8 cellular contexts compared by ENCODE assay signal in genomic region chr20:34955232-34956040, GRCh38. TPM values are rescaled to one million over a fixed set of nuclear protein-coding genes. Genes with fewer than 3 reads are reported as not detected.
DNase-seq lines count a peak whose midpoint lies in the region; ATAC-seq and TF ChIP-seq lines count a peak whose summit lies in the region.

GSS (minus strand) TSS chr20:34955806; CDS start chr20:34951852, 3,954 bp downstream.
MYH7B (plus strand) TSS chr20:34955868; CDS start chr20:34978006, 22,138 bp downstream.

- peak; percentile 58 for TF ChIP-seq CTCF in LNCAP (IDR thresholded peaks at IDR 0.05)
- TF ChIP-seq CTCF in fibroblast of mammary gland (conservative IDR thresholded peaks at IDR 0.05; ENCODE audit: control insufficient read depth, insufficient read depth, low read depth, low read length), result peak; percentile 35

- intact Hi-C loops in activated T-helper 2 cell treated with anti-CD3 and anti-CD28 coated beads, Interferon-gamma antibody, Interleukin-2, Interleukin-4, amounts not matched to agents 10 μg/mL and 5 μg/mL and 100 μg/mL, durations not matched to agents 14 hours and 24 hours and 36 hours (cut with micrococcal nuclease), result loop anchor here (1.0 to 5.0 kb wide), 6 partner anchors 37 to 137 kb away; partner anchors contain the start of genes NCOA6 and TRPC4AP

- peaks cover 4% of the 10 kb centered on the region for H3K36me3 Mint-ChIP-seq in activated T-helper 2 cell treated with anti-CD3 and anti-CD28 coated beads, Interferon-gamma antibody, Interleukin-2, Interleukin-4, amounts not matched to agents 10 μg/mL and 5 μg/mL and 100 μg/mL, durations not matched to agents 14 hours and 24 hours and 36 hours (ENCODE audit: low read depth)
- H3K36me3 Mint-ChIP-seq in naive thymus-derived CD8-positive, alpha-beta T cell, result peaks cover 0 to under 1% (median 0%) of the 10 kb centered on the region in 3 donors
- H3K36me3 Mint-ChIP-seq in stimulated activated naive B cell treated with anti-CD40 and anti-IgM and Interleukin-4, amounts not matched to agents 10 μg/mL and 1 μg/mL and 100 μg/mL, for 72 hours, result peaks cover 6 to 10% of the 10 kb centered on the region in 2 donors

- H3K27me3 Mint-ChIP-seq in activated T-helper 2 cell treated with anti-CD3 and anti-CD28 coated beads, Interferon-gamma antibody, Interleukin-2, Interleukin-4, amounts not matched to agents 10 μg/mL and 5 μg/mL and 100 μg/mL, durations not matched to agents 14 hours and 24 hours and 36 hours (ENCODE audit: low read depth), result no peaks in the 10 kb centered on the region
- no peaks in the 10 kb centered on the region for H3K27me3 Mint-ChIP-seq in naive thymus-derived CD8-positive, alpha-beta T cell
- H3K27me3 Mint-ChIP-seq in stimulated activated naive B cell treated with anti-CD40 and anti-IgM and Interleukin-4, amounts not matched to agents 10 μg/mL and 1 μg/mL and 100 μg/mL, for 72 hours, result no peaks in the 10 kb centered on the region

- peaks cover 15% of the 10 kb centered on the region for H3K4me1 Mint-ChIP-seq in activated T-helper 2 cell treated with anti-CD3 and anti-CD28 coated beads, Interferon-gamma antibody, Interleukin-2, Interleukin-4, amounts not matched to agents 10 μg/mL and 5 μg/mL and 100 μg/mL, durations not matched to agents 14 hours and 24 hours and 36 hours (ENCODE audit: low read depth)
- peaks cover 20 to 39% (median 26%) of the 10 kb centered on the region in 4 donors for H3K4me1 Mint-ChIP-seq in naive thymus-derived CD8-positive, alpha-beta T cell
- H3K4me1 Mint-ChIP-seq in stimulated activated naive B cell treated with anti-CD40 and anti-IgM and Interleukin-4, amounts not matched to agents 10 μg/mL and 1 μg/mL and 100 μg/mL, for 72 hours, result peaks cover 15 to 23% of the 10 kb centered on the region in 2 donors

- peak within 1 kb of the TSS; percentile 97 for H3K27ac Mint-ChIP-seq in activated T-helper 2 cell treated with anti-CD3 and anti-CD28 coated beads, Interferon-gamma antibody, Interleukin-2, Interleukin-4, amounts not matched to agents 10 μg/mL and 5 μg/mL and 100 μg/mL, durations not matched to agents 14 hours and 24 hours and 36 hours
- peak within 1 kb of the TSS; percentile 91 to 99 (median 97) for H3K27ac Mint-ChIP-seq in naive thymus-derived CD8-positive, alpha-beta T cell
- H3K27ac Mint-ChIP-seq in stimulated activated naive B cell treated with anti-CD40 and anti-IgM and Interleukin-4, amounts not matched to agents 10 μg/mL and 1 μg/mL and 100 μg/mL, for 72 hours, result peak within 1 kb of the TSS; percentile 99

- peak within 1 kb of the TSS; percentile 97 for H3K4me3 Mint-ChIP-seq in activated T-helper 2 cell treated with anti-CD3 and anti-CD28 coated beads, Interferon-gamma antibody, Interleukin-2, Interleukin-4, amounts not matched to agents 10 μg/mL and 5 μg/mL and 100 μg/mL, durations not matched to agents 14 hours and 24 hours and 36 hours (ENCODE audit: low read depth)
- peak within 1 kb of the TSS; percentile 95 to 100 (median 98) for H3K4me3 Mint-ChIP-seq in naive thymus-derived CD8-positive, alpha-beta T cell
- peak within 1 kb of the TSS; percentile 93 to 97 for H3K4me3 Mint-ChIP-seq in stimulated activated naive B cell treated with anti-CD40 and anti-IgM and Interleukin-4, amounts not matched to agents 10 μg/mL and 1 μg/mL and 100 μg/mL, for 72 hours

- POLR2A ChIA-PET in naive thymus-derived CD8-positive, alpha-beta T cell (lab: Charles Lee), result interaction anchor here (0.6 to 1.6 kb wide), 6 partner anchors 13 to 843 kb away, joined by 3 to 7 read pairs (median 4); partner anchors contain the start of genes EIF2S2, GGT7 and NCOA6

- no peaks in the 10 kb centered on the region for H3K9me3 Mint-ChIP-seq in activated T-helper 2 cell treated with anti-CD3 and anti-CD28 coated beads, Interferon-gamma antibody, Interleukin-2, Interleukin-4, amounts not matched to agents 10 μg/mL and 5 μg/mL and 100 μg/mL, durations not matched to agents 14 hours and 24 hours and 36 hours
- H3K9me3 Mint-ChIP-seq in naive thymus-derived CD8-positive, alpha-beta T cell, result no peaks in the 10 kb centered on the region
- H3K9me3 Mint-ChIP-seq in stimulated activated naive B cell treated with anti-CD40 and anti-IgM and Interleukin-4, amounts not matched to agents 10 μg/mL and 1 μg/mL and 100 μg/mL, for 72 hours, result no peaks in the 10 kb centered on the region

- peak within 1 kb of the TSS; percentile 85 for H3K4me3 ChIP-seq in fibroblast of mammary gland (ENCODE audit: control insufficient read depth, low read depth, low read length)

- DNase-seq in ELF-1 (ENCODE audit: low read depth, low spot score) (peak; percentile 99), GOT3 (lab: John Stamatoyannopoulos, UW) (peak; percentile 97), RPMI7951 (ENCODE audit: low read depth) (peak; percentile 97), fibroblast of mammary gland (ENCODE audit: low read depth) (peak; percentile 93)
- DNase-seq in activated T-helper 2 cell treated with anti-CD3 and anti-CD28 coated beads, Interferon-gamma antibody, Interleukin-2, Interleukin-4, amounts not matched to agents 10 μg/mL and 5 μg/mL and 100 μg/mL, durations not matched to agents 14 hours and 24 hours and 36 hours (ENCODE audit: low spot score), result peak; percentile 96
- DNase-seq in naive thymus-derived CD8-positive, alpha-beta T cell, result peak; percentile 90 to 98 (median 96)
- peak; percentile 94 for DNase-seq in stimulated activated naive B cell treated with anti-CD40 and anti-IgM and Interleukin-4, amounts not matched to agents 10 μg/mL and 1 μg/mL and 100 μg/mL, for 72 hours

- ATAC-seq in naive thymus-derived CD8-positive, alpha-beta T cell, result peak; percentile 90 to 93
- peak; percentile 92 to 93 for ATAC-seq in stimulated activated naive B cell treated with anti-CD40 and anti-IgM and Interleukin-4, amounts not matched to agents 10 μg/mL and 1 μg/mL and 100 μg/mL, for 72 hours (replicated peaks)

RNA-seq across cellular contexts. Expression of gene GSS, which starts in this region (rescaled TPM):
- 99.5 and 112 TPM in 2 replicates for total RNA-seq in RPMI7951 (2014; rRNA removed; shearing (Covaris generic))
- 70.5 and 77.1 TPM in 2 replicates for total RNA-seq in activated T-helper 2 cell treated with anti-CD3 and anti-CD28 coated beads, Interferon-gamma antibody, Interleukin-2, Interleukin-4, amounts not matched to agents 10 μg/mL and 5 μg/mL and 100 μg/mL, durations not matched to agents 14 hours and 24 hours and 36 hours
- 10 to 100 TPM; 41.0 to 42.4 TPM for total RNA-seq in naive thymus-derived CD8-positive, alpha-beta T cell
- polyA plus RNA-seq in naive thymus-derived CD8-positive, alpha-beta T cell, result 10 to 100 TPM; 29.3 to 41.7 (median 34.4) TPM

RNA-seq across cellular contexts. Expression of gene MYH7B, which starts in this region (rescaled TPM):
- total RNA-seq in RPMI7951 (2014; rRNA removed; shearing (Covaris generic)), result not detected in 2 replicates
- total RNA-seq in activated T-helper 2 cell treated with anti-CD3 and anti-CD28 coated beads, Interferon-gamma antibody, Interleukin-2, Interleukin-4, amounts not matched to agents 10 μg/mL and 5 μg/mL and 100 μg/mL, durations not matched to agents 14 hours and 24 hours and 36 hours, result 0.30 and 0.34 TPM in 2 replicates
- under 1 TPM; 0.82 to 0.83 TPM for total RNA-seq in naive thymus-derived CD8-positive, alpha-beta T cell
- polyA plus RNA-seq in naive thymus-derived CD8-positive, alpha-beta T cell, result under 1 TPM in 1 of 3 donors, not detected in 2; 0.49 TPM

Comparison
In these comparisons a context has a peak if more than half of its experiments do, and no peak if none do; other contexts are left out.
1. Peak in every context shown above with its lines: DNase-seq, ATAC-seq and H3K4me3 ChIP-seq.